Comparison of ENCODE assay signal across 1 cellular context in the genomic region with DNA sequence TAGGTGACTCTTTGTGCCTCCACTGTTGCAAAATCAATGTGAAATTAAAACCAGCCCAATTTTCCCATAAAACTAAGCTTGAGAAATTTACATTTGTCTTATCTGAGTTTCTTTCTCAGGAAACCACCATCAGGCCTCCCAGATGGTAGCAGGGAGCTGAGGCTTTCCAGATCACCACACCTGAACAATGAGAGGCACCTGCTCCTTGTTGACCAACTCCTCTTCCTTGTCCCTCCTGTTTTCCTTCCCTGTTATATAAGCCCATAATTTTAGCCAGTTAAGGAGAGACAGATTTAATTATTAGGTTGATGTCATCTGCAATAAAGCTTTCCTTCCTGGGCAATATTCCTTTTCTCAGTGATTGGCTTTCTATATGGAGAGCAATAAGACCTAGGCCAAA.
TF ChIP-seq lines count a peak whose summit lies in the region.

No MANE protein-coding gene starts in this region.

TF ChIP-seq in SK-N-SH, 30 proteins besides CTCF, POLR2A, EP300 and RAD21 (continued from another document):
- no peak for TF ChIP-seq MXI1 (IDR thresholded peaks at IDR 0.05; ENCODE audit: low read depth, low read length)
